Comparison of ENCODE assay signal across 15 cellular contexts in the genomic region with DNA sequence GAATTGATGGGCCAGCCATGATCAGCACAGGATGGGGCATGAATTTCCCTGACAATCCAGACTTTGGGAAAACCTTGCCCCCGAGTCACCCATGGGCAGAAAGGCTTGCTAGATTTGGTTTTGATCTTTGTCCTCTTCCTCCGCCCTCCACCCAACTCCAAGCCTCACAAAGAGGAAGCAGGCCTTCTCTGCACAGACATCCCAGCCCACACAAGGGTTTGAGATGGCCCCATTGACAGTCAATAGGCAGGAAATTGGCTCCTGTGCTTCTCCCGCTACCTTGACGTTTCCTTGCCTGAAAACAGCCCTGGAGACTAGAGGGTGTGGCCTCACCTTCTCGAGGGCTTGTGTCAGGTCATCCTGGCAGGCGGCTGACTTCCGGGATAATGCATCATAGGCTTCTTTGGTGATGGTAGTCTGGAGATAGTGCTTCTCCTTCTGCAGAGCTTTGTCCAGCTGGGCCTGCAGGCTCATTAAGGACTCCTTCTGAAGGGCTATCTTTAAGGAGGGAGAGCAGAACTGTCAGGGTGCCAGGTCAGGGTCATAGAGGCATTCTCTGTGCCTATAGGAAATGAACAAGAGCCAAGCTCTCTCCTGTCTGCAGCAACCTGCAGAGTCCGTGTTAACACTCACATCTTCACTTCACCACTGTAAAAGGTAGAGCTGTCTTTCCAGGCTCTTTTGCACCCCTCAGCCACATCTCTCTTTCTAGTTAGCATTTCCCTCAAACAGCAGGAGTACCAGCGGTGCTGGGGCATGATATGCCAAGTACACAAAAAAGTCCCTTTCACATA. TPM values are rescaled to one million over a fixed set of nuclear protein-coding genes. Genes with fewer than 3 reads are reported as not detected.
DNase-seq lines count a peak whose midpoint lies in the region; ATAC-seq and TF ChIP-seq lines count a peak whose summit lies in the region.
"Had no signal": no experiment of that assay in that cellular context is flagged by ENCODE, and none has a peak within 500 bp of the region (broad histone marks: within the 10 kb centered on the region; RNA-seq: fewer than 3 reads in every experiment).

No MANE protein-coding gene starts in this region.

- no peak overlapping the region for H3K27ac Mint-ChIP-seq in stimulated activated naive B cell treated with anti-CD40 and anti-IgM and Interleukin-4, amounts not matched to agents 10 μg/mL and 1 μg/mL and 100 μg/mL, for 72 hours
- H3K27ac Mint-ChIP-seq: CD8-positive, alpha-beta T cell had no signal

- DNase-seq in SIG-M5 treated with dmso at 0.1 percent for 504 hours (lab: John Stamatoyannopoulos, UW; ENCODE audit: unreplicated experiment): peak; percentile 24
- no peak for DNase-seq in SIG-M5 (lab: John Stamatoyannopoulos, UW)
- DNase-seq in left lung: no peak
- DNase-seq in stimulated activated naive B cell treated with anti-CD40 and anti-IgM and Interleukin-4, amounts not matched to agents 10 μg/mL and 1 μg/mL and 100 μg/mL, for 72 hours: no peak
- no peak for DNase-seq in esophagus squamous epithelium (lab: John Stamatoyannopoulos, UW)
- DNase-seq in stimulated activated CD4-positive, alpha-beta T cell treated with anti-CD3 and anti-CD28 coated beads, Interleukin-1b, Interleukin-23, amount 100 ng/mL, for 48 hours: no peak
- DNase-seq: activated gamma-delta T cell had no signal

- 58 to 77% methylated on average over 3 to 8 of the region's 9 CpGs for WGBS in esophagus squamous epithelium, 2 donors

- H3K4me3 Mint-ChIP-seq in stimulated activated naive B cell treated with anti-CD40 and anti-IgM and Interleukin-4, amounts not matched to agents 10 μg/mL and 1 μg/mL and 100 μg/mL, for 72 hours: no peak overlapping the region
- H3K4me3 Mint-ChIP-seq: CD8-positive, alpha-beta T cell; IgD-negative memory B cell had no signal

- TF ChIP-seq POLR2A in esophagus squamous epithelium (IDR thresholded peaks at IDR 0.05): no peak

- no peaks in the 10 kb centered on the region for H3K27me3 Mint-ChIP-seq in stimulated activated naive B cell treated with anti-CD40 and anti-IgM and Interleukin-4, amounts not matched to agents 10 μg/mL and 1 μg/mL and 100 μg/mL, for 72 hours
- H3K27me3 Mint-ChIP-seq: IgD-negative memory B cell had no signal

- no peaks in the 10 kb centered on the region for H3K36me3 ChIP-seq in SU-DHL-6 (ENCODE audit: low read length)
- no peaks in the 10 kb centered on the region for H3K36me3 ChIP-seq in left lung
- H3K36me3 ChIP-seq in esophagus squamous epithelium: no peaks in the 10 kb centered on the region
- H3K36me3 ChIP-seq: uterus had no signal

- H2AFZ ChIP-seq in SU-DHL-6 (ENCODE audit: low read depth, low read length, severe bottlenecking): peak overlapping the region; percentile 60

- H3K9me3 Mint-ChIP-seq in stimulated activated naive B cell treated with anti-CD40 and anti-IgM and Interleukin-4, amounts not matched to agents 10 μg/mL and 1 μg/mL and 100 μg/mL, for 72 hours: no peaks in the 10 kb centered on the region
- H3K9me3 Mint-ChIP-seq: CD8-positive, alpha-beta T cell; IgD-negative memory B cell had no signal

- intact Hi-C loops in left lung (cut with DNase I): loop anchor here in 1 of 2 donors (10.0 kb wide), 1 partner anchor 339 kb away; no protein-coding TSS in a partner anchor
- intact Hi-C loops in esophagus squamous epithelium (cut with DNase I): no loop called here

- no peak overlapping the region for H3K4me2 ChIP-seq in SU-DHL-6 (ENCODE audit: low read depth, low read length, poor library complexity, severe bottlenecking)
- H3K4me2 ChIP-seq: SK-N-SH had no signal

- H3K4me3 ChIP-seq in SU-DHL-6 (ENCODE audit: insufficient read depth, low read length, poor library complexity, severe bottlenecking): no peak overlapping the region
- H3K4me3 ChIP-seq in left lung: no peak overlapping the region
- H3K4me3 ChIP-seq in esophagus squamous epithelium: no peak overlapping the region
- H3K4me3 ChIP-seq: uterus had no signal

- H3F3A ChIP-seq in SU-DHL-6 (ENCODE audit: insufficient read depth): no peaks in the 10 kb centered on the region

- no peaks in the 10 kb centered on the region for H3K79me2 ChIP-seq in SU-DHL-6 (ENCODE audit: insufficient read depth, low read length)
- H3K79me2 ChIP-seq: parathyroid adenoma had no signal

- H3K27ac ChIP-seq in SU-DHL-6 (ENCODE audit: low read depth, low read length) (no peak overlapping the region), left lung (peak overlapping the region in 1 of 2 donors; percentile 7), esophagus squamous epithelium (peak overlapping the region in 1 of 4 donors; percentile 21)
- H3K27ac ChIP-seq: parathyroid adenoma, uterus had no signal

- H4K20me1 ChIP-seq in SU-DHL-6 (ENCODE audit: low read depth, low read length): no peaks in the 10 kb centered on the region

- H3K4me1 ChIP-seq in left lung: peaks cover 0 to 18% of the 10 kb centered on the region in 2 donors
- H3K4me1 ChIP-seq in esophagus squamous epithelium: peaks cover 0 to 7% (median 0%) of the 10 kb centered on the region in 3 donors
- H3K4me1 ChIP-seq: parathyroid adenoma, uterus had no signal

- no peaks in the 10 kb centered on the region for H3K9me3 ChIP-seq in SU-DHL-6 (ENCODE audit: insufficient read depth, low read length)
- no peaks in the 10 kb centered on the region for H3K9me3 ChIP-seq in left lung
- no peaks in the 10 kb centered on the region for H3K9me3 ChIP-seq in esophagus squamous epithelium
- H3K9me3 ChIP-seq: SK-N-SH, uterus had no signal

- TF ChIP-seq CTCF in SU-DHL-6 (IDR thresholded peaks at IDR 0.05; ENCODE audit: insufficient read depth, low read length, poor library complexity, severe bottlenecking) (no peak), left lung (IDR thresholded peaks at IDR 0.05) (no peak), esophagus squamous epithelium (IDR thresholded peaks at IDR 0.05) (no peak)

- ATAC-seq in left lung (peak; percentile 15), GM18520 (IDR thresholded peaks at IDR 0.05; ENCODE audit: unreplicated experiment) (no peak)
- peak; percentile 78 to 85 for ATAC-seq in stimulated activated naive B cell treated with anti-CD40 and anti-IgM and Interleukin-4, amounts not matched to agents 10 μg/mL and 1 μg/mL and 100 μg/mL, for 72 hours (replicated peaks)
- ATAC-seq: stimulated activated naive CD8-positive, alpha-beta T cell treated with anti-CD3 and anti-CD28 coated beads, Interleukin-15, Interleukin-2, amounts not matched to agents 100 U/mL and 50 U/mL, for 24 hours had no signal

- H3K9ac ChIP-seq in SU-DHL-6 (ENCODE audit: low read length): no peak overlapping the region
- H3K9ac ChIP-seq: parathyroid adenoma, SK-N-SH had no signal

- H3K27me3 ChIP-seq in SU-DHL-6 (ENCODE audit: low read length) (no peaks in the 10 kb centered on the region), left lung (no peaks in the 10 kb centered on the region), esophagus squamous epithelium (no peaks in the 10 kb centered on the region)
- H3K27me3 ChIP-seq: uterus had no signal

- H3K36me3 Mint-ChIP-seq in stimulated activated naive B cell treated with anti-CD40 and anti-IgM and Interleukin-4, amounts not matched to agents 10 μg/mL and 1 μg/mL and 100 μg/mL, for 72 hours: peaks cover 0 to 5% of the 10 kb centered on the region in 2 donors
- H3K36me3 Mint-ChIP-seq: CD8-positive, alpha-beta T cell had no signal

- peaks cover 7 to 15% of the 10 kb centered on the region in 2 donors for H3K4me1 Mint-ChIP-seq in stimulated activated naive B cell treated with anti-CD40 and anti-IgM and Interleukin-4, amounts not matched to agents 10 μg/mL and 1 μg/mL and 100 μg/mL, for 72 hours

- no peaks in the 10 kb centered on the region for H3K9me2 ChIP-seq in SU-DHL-6 (replicated peaks; ENCODE audit: insufficient read depth, low read length)
- H3K9me2 ChIP-seq: SK-N-SH had no signal

RNA-seq across cellular contexts. Expression of gene DHX38, which starts 32.2 kb away (rescaled TPM):
- total RNA-seq in left lung (10 to 100 TPM; 41.5 to 56.2 TPM), esophagus squamous epithelium (10 to 100 TPM; 27.6 to 54.4 (median 43.4) TPM)

RNA-seq across cellular contexts. Expression of gene TXNL4B, which starts 32.4 kb away (rescaled TPM):
- total RNA-seq in left lung (10 to 100 TPM in 1 of 2 donors, 1 to 10 TPM in 1; 9.8 to 11.7 TPM), esophagus squamous epithelium (10 to 100 TPM in 1 of 4 donors, 1 to 10 TPM in 3; 5.0 to 11.0 (median 8.5) TPM)

RNA-seq across cellular contexts. Expression of gene PMFBP1, which starts 46.1 kb away (rescaled TPM):
- total RNA-seq in left lung (under 1 TPM; 0.47 to 0.67 TPM), esophagus squamous epithelium (1 to 10 TPM; 1.1 to 2.0 (median 1.4) TPM)
